Comparison of ENCODE assay signal across 8 cellular contexts in the genomic region with DNA sequence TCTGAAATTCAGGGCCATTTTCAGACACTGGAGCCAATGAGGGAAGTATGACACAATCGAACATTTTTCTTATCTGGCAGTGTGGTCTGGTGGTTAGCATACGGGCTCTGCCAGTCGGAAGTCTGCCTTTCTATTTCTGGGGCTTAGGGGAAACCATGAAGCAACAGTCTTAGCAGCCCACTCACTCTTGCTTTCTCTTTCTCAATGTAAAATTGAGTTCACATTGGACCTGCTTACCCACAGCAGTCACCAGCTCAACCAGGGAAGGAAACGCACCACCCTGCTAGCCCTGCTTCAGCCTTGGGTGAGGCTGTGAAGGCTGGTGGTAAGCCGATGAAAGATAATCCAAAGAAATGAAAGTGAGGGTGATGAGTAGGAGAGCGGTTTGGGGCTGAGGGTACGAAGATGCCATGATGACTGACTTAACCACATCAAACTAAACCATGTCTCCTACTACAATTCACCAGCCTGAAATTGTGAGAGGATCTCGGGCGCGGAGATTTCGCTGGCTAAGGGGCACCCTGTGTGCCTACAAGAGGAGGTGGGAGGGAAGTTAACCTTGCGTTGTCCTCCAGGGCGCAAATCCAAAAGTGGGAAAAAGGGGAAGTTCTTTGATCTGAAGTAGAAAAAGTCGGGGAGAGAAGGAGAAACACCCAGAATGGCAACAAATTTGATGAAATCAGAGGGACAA. TPM values are rescaled to one million over a fixed set of nuclear protein-coding genes. Genes with fewer than 3 reads are reported as not detected.
DNase-seq lines count a peak whose midpoint lies in the region; ATAC-seq and TF ChIP-seq lines count a peak whose summit lies in the region.

No MANE protein-coding gene starts in this region.

- H3K4me1 ChIP-seq in CD8-positive, alpha-beta T cell (ENCODE audit: insufficient read depth, low read length): peaks cover 39% of the 10 kb centered on the region
- H3K4me1 ChIP-seq in left lung: peaks cover 6 to 79% of the 10 kb centered on the region in 2 donors

- peaks cover 46% of the 10 kb centered on the region for H3K27me3 Mint-ChIP-seq in CD8-positive, alpha-beta T cell (ENCODE audit: low read depth)
- H3K27me3 Mint-ChIP-seq in stimulated activated naive CD8-positive, alpha-beta T cell treated with anti-CD3 and anti-CD28 coated beads, Interleukin-15, Interleukin-2, amounts not matched to agents 100 ng/mL and 50 ng/mL, for 24 hours: peaks cover 74% of the 10 kb centered on the region

- peak overlapping the region; percentile 66 for H3K27ac Mint-ChIP-seq in CD8-positive, alpha-beta T cell
- H3K27ac Mint-ChIP-seq in stimulated activated naive CD8-positive, alpha-beta T cell treated with anti-CD3 and anti-CD28 coated beads, Interleukin-15, Interleukin-2, amounts not matched to agents 100 ng/mL and 50 ng/mL, for 24 hours: peak overlapping the region; percentile 84

- no peak for TF ChIP-seq CTCF in CD8-positive, alpha-beta T cell (IDR thresholded peaks at IDR 0.05)
- no peak for TF ChIP-seq CTCF in left lung (IDR thresholded peaks at IDR 0.05)

- peak overlapping the region; percentile 73 for H3K4me3 Mint-ChIP-seq in CD8-positive, alpha-beta T cell
- H3K4me3 Mint-ChIP-seq in stimulated activated naive CD8-positive, alpha-beta T cell treated with anti-CD3 and anti-CD28 coated beads, Interleukin-15, Interleukin-2, amounts not matched to agents 100 ng/mL and 50 ng/mL, for 24 hours: peak overlapping the region; percentile 75

- H3K9me3 Mint-ChIP-seq in CD8-positive, alpha-beta T cell: no peaks in the 10 kb centered on the region
- H3K9me3 Mint-ChIP-seq in stimulated activated naive CD8-positive, alpha-beta T cell treated with anti-CD3 and anti-CD28 coated beads, Interleukin-15, Interleukin-2, amounts not matched to agents 100 ng/mL and 50 ng/mL, for 24 hours: peaks cover 7% of the 10 kb centered on the region

- CTCF ChIA-PET in CD8-positive, alpha-beta T cell (lab: Charles Lee): interaction anchor here (1.3 kb wide), 1 partner anchor 13 kb away, joined by 4 read pairs; no protein-coding TSS in a partner anchor

- H3K9me3 ChIP-seq in CD8-positive, alpha-beta T cell (ENCODE audit: low read length): no peaks in the 10 kb centered on the region
- H3K9me3 ChIP-seq in KOPT-K1 (ENCODE audit: insufficient read depth, low read length, poor library complexity, severe bottlenecking) (no peaks in the 10 kb centered on the region), left lung (no peaks in the 10 kb centered on the region)

- H3K27ac ChIP-seq in CD8-positive, alpha-beta T cell (ENCODE audit: low read depth, low read length): peak overlapping the region; percentile 0
- H3K27ac ChIP-seq in KOPT-K1 (ENCODE audit: low read depth, low read length, poor library complexity, severe bottlenecking) (peak overlapping the region; percentile 78), left lung (peak overlapping the region in 1 of 2 donors; percentile 92)

- H3K36me3 ChIP-seq in CD8-positive, alpha-beta T cell (ENCODE audit: insufficient read depth, low read length): no peaks in the 10 kb centered on the region
- H3K36me3 ChIP-seq in KOPT-K1 (ENCODE audit: insufficient read depth, low read length) (no peaks in the 10 kb centered on the region), left lung (no peaks in the 10 kb centered on the region)

- peaks cover 45% of the 10 kb centered on the region for H3K4me1 Mint-ChIP-seq in CD8-positive, alpha-beta T cell (ENCODE audit: low read depth)
- H3K4me1 Mint-ChIP-seq in stimulated activated naive CD8-positive, alpha-beta T cell treated with anti-CD3 and anti-CD28 coated beads, Interleukin-15, Interleukin-2, amounts not matched to agents 100 ng/mL and 50 ng/mL, for 24 hours (ENCODE audit: low read depth): peaks cover 59% of the 10 kb centered on the region

- POLR2A ChIA-PET in CD8-positive, alpha-beta T cell (lab: Charles Lee): no interaction called here

- H3K36me3 Mint-ChIP-seq in CD8-positive, alpha-beta T cell: no peaks in the 10 kb centered on the region
- no peaks in the 10 kb centered on the region for H3K36me3 Mint-ChIP-seq in stimulated activated naive CD8-positive, alpha-beta T cell treated with anti-CD3 and anti-CD28 coated beads, Interleukin-15, Interleukin-2, amounts not matched to agents 100 ng/mL and 50 ng/mL, for 24 hours (ENCODE audit: low read depth)

- peak overlapping the region; percentile 40 for H3K4me3 ChIP-seq in CD8-positive, alpha-beta T cell (ENCODE audit: low read depth, low read length)
- peak overlapping the region in 1 of 2 donors; percentile 26 for H3K4me3 ChIP-seq in left lung

- H3K27me3 ChIP-seq in CD8-positive, alpha-beta T cell (ENCODE audit: insufficient read depth, low read length): peaks cover 10% of the 10 kb centered on the region
- no peaks in the 10 kb centered on the region for H3K27me3 ChIP-seq in left lung

- peak; percentile 89 for ATAC-seq in CD8-positive, alpha-beta T cell
- ATAC-seq in GM21381 (IDR thresholded peaks at IDR 0.05; ENCODE audit: unreplicated experiment): peak; percentile 84
- ATAC-seq in left lung: peak; percentile 50

- peak; percentile 25 to 79 (median 62) for DNase-seq in CD8-positive, alpha-beta T cell
- peak; percentile 68 for DNase-seq in activated CD8-positive, alpha-beta memory T cell treated with anti-CD3 and anti-CD28 coated beads, Interleukin-2, amount 50 U/mL, for 24 hours (ENCODE audit: extremely low read depth)
- DNase-seq in left lung: no peak
- no peak for DNase-seq in GOT3 (lab: John Stamatoyannopoulos, UW)
- DNase-seq in mucosa of gallbladder (ENCODE audit: low spot score): no peak

- intact Hi-C loops in CD8-positive, alpha-beta T cell (cut with DNase I, micrococcal nuclease): loop anchor here in 1 of 2 experiments (1.0 kb wide), 1 partner anchor 25 kb away; no protein-coding TSS in a partner anchor
- intact Hi-C loops in left lung (cut with DNase I): no loop called here

RNA-seq across cellular contexts. Expression of a gene that starts 2.0 kb away (rescaled TPM):
- not detected for total RNA-seq in CD8-positive, alpha-beta T cell
- total RNA-seq in left lung: 10 to 100 TPM; 27.8 to 42.0 TPM
- 26.8 TPM for total RNA-seq in mucosa of gallbladder

Comparison
In these comparisons a context has a peak if more than half of its experiments do, and no peak if none do; other contexts are left out.
1. DNase-seq: peak in CD8-positive, alpha-beta T cell (7 of 7) and activated CD8-positive, alpha-beta memory T cell treated with anti-CD3 and anti-CD28 coated beads, Interleukin-2, amount 50 U/mL, for 24 hours (single experiment); none in left lung (0 of 2), GOT3 (single experiment) and mucosa of gallbladder (single experiment).
2. RNA of a gene that starts 2.0 kb away (total RNA-seq): 27.8 to 42.0 TPM in left lung and 26.8 TPM in mucosa of gallbladder (single experiment); not detected in CD8-positive, alpha-beta T cell; every median in the first group is over 10 times any median in the second.
3. Peak in every context shown above with its lines, with median percentiles within 50 percentile points of each other: ATAC-seq.